Comparison of ENCODE assay signal across 8 cellular contexts in genomic region chr19:13764101-13764807, GRCh38. TPM values are rescaled to one million over a fixed set of nuclear protein-coding genes. Genes with fewer than 3 reads are reported as not detected.
DNase-seq lines count a peak whose midpoint lies in the region; ATAC-seq, FAIRE-seq and TF ChIP-seq lines count a peak whose summit lies in the region.

TSS of gene MRI1 (plus strand) at chr19:13764522. CDS start at chr19:13764589, 67 bp downstream.

- peaks cover 20% of the 10 kb centered on the region for H3K4me1 ChIP-seq in CD4-positive, CD25-positive, alpha-beta regulatory T cell (ENCODE audit: control insufficient read depth, insufficient read depth, low read length, poor library complexity, severe bottlenecking)
- H3K4me1 ChIP-seq in keratinocyte (ENCODE audit: control insufficient read depth, extremely low read depth, insufficient read depth, low read length): peaks cover 4% of the 10 kb centered on the region

- peak within 1 kb of the TSS; percentile 85 for H2AFZ ChIP-seq in keratinocyte (ENCODE audit: control insufficient read depth, low read length)

- peak within 1 kb of the TSS; percentile 87 for H3K9ac ChIP-seq in keratinocyte (ENCODE audit: control insufficient read depth, extremely low read depth, insufficient read depth, low read length)

- FAIRE-seq in H54 (lab: Jason Lieb, UNC) (no peak), keratinocyte (lab: Jason Lieb, UNC) (no peak)

- peaks cover 6% of the 10 kb centered on the region for H3K36me3 Mint-ChIP-seq in CD4-positive, CD25-positive, alpha-beta regulatory T cell

- ATAC-seq in CD4-positive, CD25-positive, alpha-beta regulatory T cell (ENCODE audit: low read depth in 2 of 2): peak; percentile 66 to 70
- ATAC-seq in activated CD4-positive, CD25-positive, alpha-beta regulatory T cell treated with anti-CD3 and anti-CD28 coated beads, Interleukin-2, amount 50 U/mL, for 24 hours: peak; percentile 69 to 81
- no peak for ATAC-seq in GM21447 (IDR thresholded peaks at IDR 0.05; ENCODE audit: unreplicated experiment)

- peak within 1 kb of the TSS; percentile 71 for H3K4me3 ChIP-seq in CD4-positive, CD25-positive, alpha-beta regulatory T cell (ENCODE audit: low read depth, low read length)
- H3K4me3 ChIP-seq in keratinocyte (ENCODE audit: control insufficient read depth in 2 of 3, extremely low read depth in 1 of 3, insufficient read depth in 2 of 3, low read depth in 1 of 3, low read length in 3 of 3): peak within 1 kb of the TSS; percentile 61 to 79 (median 73)

- H3K4me1 Mint-ChIP-seq in CD4-positive, CD25-positive, alpha-beta regulatory T cell: peaks cover 0 to 28% (median 15%) of the 10 kb centered on the region in 4 donors

- peak within 1 kb of the TSS; percentile 91 to 94 (median 93) for H3K4me3 Mint-ChIP-seq in CD4-positive, CD25-positive, alpha-beta regulatory T cell

- H3K27me3 Mint-ChIP-seq in CD4-positive, CD25-positive, alpha-beta regulatory T cell: no peaks in the 10 kb centered on the region

- H3K79me2 ChIP-seq in keratinocyte (ENCODE audit: control insufficient read depth, insufficient read depth, low read length): peaks cover 26% of the 10 kb centered on the region

- peak within 1 kb of the TSS; percentile 95 for H3K4me2 ChIP-seq in keratinocyte (ENCODE audit: control insufficient read depth, extremely low read depth, insufficient read depth, low read depth, low read length)

- no peaks in the 10 kb centered on the region for H3K27me3 ChIP-seq in CD4-positive, CD25-positive, alpha-beta regulatory T cell (ENCODE audit: control insufficient read depth, insufficient read depth, low read length)
- no peaks in the 10 kb centered on the region for H3K27me3 ChIP-seq in keratinocyte (ENCODE audit: control insufficient read depth, extremely low read depth, insufficient read depth, low read length)

- no peaks in the 10 kb centered on the region for H3K9me1 ChIP-seq in keratinocyte (ENCODE audit: control insufficient read depth, extremely low read depth, insufficient read depth, low read length)

- H3K36me3 ChIP-seq in CD4-positive, CD25-positive, alpha-beta regulatory T cell (ENCODE audit: control insufficient read depth, insufficient read depth, low read length): peaks cover 16% of the 10 kb centered on the region
- H3K36me3 ChIP-seq in keratinocyte (ENCODE audit: control insufficient read depth in 2 of 2, extremely low read depth in 1 of 2, insufficient read depth in 2 of 2, low read length in 2 of 2): peaks cover 8 to 13% of the 10 kb centered on the region in 2 experiments

- no peaks in the 10 kb centered on the region for H3K9me3 Mint-ChIP-seq in CD4-positive, CD25-positive, alpha-beta regulatory T cell

- no peaks in the 10 kb centered on the region for H3K9me3 ChIP-seq in CD4-positive, CD25-positive, alpha-beta regulatory T cell (ENCODE audit: control insufficient read depth in 2 of 2, low read length in 2 of 2)
- H3K9me3 ChIP-seq in keratinocyte (ENCODE audit: control insufficient read depth, low read depth, low read length): no peaks in the 10 kb centered on the region

- H4K20me1 ChIP-seq in keratinocyte (ENCODE audit: control insufficient read depth, extremely low read depth, insufficient read depth, low read length): no peaks in the 10 kb centered on the region

- peak; percentile 53 to 65 (median 65) for DNase-seq in CD4-positive, CD25-positive, alpha-beta regulatory T cell
- DNase-seq in H54 (ENCODE audit: insufficient read length, low spot score) (peak; percentile 63), NCI-H2171 treated with DMSO at 0.1 percent for 48 hours (lab: John Stamatoyannopoulos, UW) (peak; percentile 73), cerebellum (ENCODE audit: low spot score) (peak; percentile 90), keratinocyte (ENCODE audit: low read depth, low spot score) (no peak)
- DNase-seq in stimulated activated CD4-positive, alpha-beta T cell treated with anti-CD3 and anti-CD28 coated beads, Interleukin-12 subunit alpha, Interleukin-12 subunit beta, amount 100 ng/mL, for 4 hours: peak; percentile 69

- TF ChIP-seq CTCF in keratinocyte (optimal IDR thresholded peaks at IDR 0.05 in 1 of 3, IDR thresholded peaks at IDR 0.05 in 1 of 3, conservative IDR thresholded peaks at IDR 0.05 in 1 of 3; ENCODE audit: extremely low read depth in 1 of 3, insufficient read depth in 2 of 3, low read length in 3 of 3): no peak

- TF ChIP-seq POLR2A in H54 (IDR thresholded peaks at IDR 0.05; ENCODE audit: low read depth, low read length): peak; percentile 76

- dilution Hi-C loops in keratinocyte (cut with MboI; ENCODE audit: extremely low pct_ligation_motif_present, low sequenced_read_pairs): no loop called here

- peak within 1 kb of the TSS; percentile 47 for H3K27ac ChIP-seq in CD4-positive, CD25-positive, alpha-beta regulatory T cell (ENCODE audit: insufficient read depth, low read length, poor library complexity, severe bottlenecking)
- peak within 1 kb of the TSS; percentile 68 for H3K27ac ChIP-seq in keratinocyte (ENCODE audit: control insufficient read depth, insufficient read depth, low read length)

- peak within 1 kb of the TSS; percentile 94 to 96 (median 94) for H3K27ac Mint-ChIP-seq in CD4-positive, CD25-positive, alpha-beta regulatory T cell

RNA-seq across cellular contexts. Expression of gene MRI1, which starts in this region (rescaled TPM):
- total RNA-seq in CD4-positive, CD25-positive, alpha-beta regulatory T cell: 38.2 TPM
- polyA plus RNA-seq in CD4-positive, CD25-positive, alpha-beta regulatory T cell: 1 to 10 TPM; 6.6 to 9.3 (median 8.5) TPM
- 22.1 TPM for total RNA-seq in cerebellum
- polyA plus RNA-seq in keratinocyte: 19.2 to 32.5 TPM (median 22.8 TPM) in 3 replicates
- 5.5 TPM for polyA plus RNA-seq in keratinocyte (2011; ENCODE audit: low read depth)
- polyA plus RNA-seq in keratinocyte (2011; cell fraction: cytosol; rRNA removed): 11.0 and 17.3 TPM in 2 replicates
- polyA plus RNA-seq in keratinocyte (2011; cell fraction: nucleus; rRNA removed): 58.8 and 76.3 TPM in 2 replicates
- polyA plus RNA-seq in keratinocyte (2012; ENCODE audit: low replicate concordance): 16.2 and 17.1 TPM in 2 replicates
- polyA minus RNA-seq in keratinocyte: 17.9 to 25.2 TPM (median 20.5 TPM) in 3 replicates
- 37.8 TPM for polyA minus RNA-seq in keratinocyte (2011; cell fraction: cytosol; rRNA and poly(A)+ RNA removed)
- polyA minus RNA-seq in keratinocyte (2011; cell fraction: nucleus; rRNA and poly(A)+ RNA removed): 19.1 and 22.9 TPM in 2 replicates
